Comparison of ENCODE assay signal across 8 cellular contexts in genomic region chr14:68779761-68780323, GRCh38.
DNase-seq lines count a peak whose midpoint lies in the region; ATAC-seq lines count a peak whose summit lies in the region.

No MANE protein-coding gene starts in this region.

- peaks cover 49% of the 10 kb centered on the region for H3K4me1 Mint-ChIP-seq in T-helper 1 cell treated with Interleukin-12 subunit alpha and Interleukin-12 subunit beta and Interleukin-4 antibody, amounts not matched to agents 30 μg/mL and 1 μg/mL, for 36 hours (ENCODE audit: low read depth)
- H3K4me1 Mint-ChIP-seq in central memory CD8-positive, alpha-beta T cell, result peaks cover 72% of the 10 kb centered on the region

- DNase-seq in CD1c-positive myeloid dendritic cell (ENCODE audit: extremely low spot score) (peak; percentile 26), DMS79 treated with DMSO at 0.1 percent for 48 hours (lab: John Stamatoyannopoulos, UW) (no peak), NCI-H2081 (lab: John Stamatoyannopoulos, UW) (no peak), DMS114 treated with DMSO at 0.1 percent for 48 hours (lab: John Stamatoyannopoulos, UW; ENCODE audit: unreplicated experiment) (no peak), NCI-H526 (lab: John Stamatoyannopoulos, UW) (no peak)
- DNase-seq in central memory CD8-positive, alpha-beta T cell (ENCODE audit: low spot score in 2 of 2), result peak; percentile 21 to 62

- H3K9me3 Mint-ChIP-seq in T-helper 1 cell treated with Interleukin-12 subunit alpha and Interleukin-12 subunit beta and Interleukin-4 antibody, amounts not matched to agents 30 μg/mL and 1 μg/mL, for 36 hours, result peaks cover 12% of the 10 kb centered on the region
- H3K9me3 Mint-ChIP-seq in central memory CD8-positive, alpha-beta T cell, result no peaks in the 10 kb centered on the region

- H3K27me3 Mint-ChIP-seq in T-helper 1 cell treated with Interleukin-12 subunit alpha and Interleukin-12 subunit beta and Interleukin-4 antibody, amounts not matched to agents 30 μg/mL and 1 μg/mL, for 36 hours (ENCODE audit: low read depth), result no peaks in the 10 kb centered on the region
- H3K27me3 Mint-ChIP-seq in central memory CD8-positive, alpha-beta T cell, result no peaks in the 10 kb centered on the region

- no peaks in the 10 kb centered on the region for H3K27me3 ChIP-seq in muscle layer of duodenum (ENCODE audit: low read depth, low read length)

- no peaks in the 10 kb centered on the region for H3K9me3 ChIP-seq in muscle layer of duodenum (ENCODE audit: control insufficient read depth in 1 of 2, low read length in 2 of 2)

- H3K27ac Mint-ChIP-seq in T-helper 1 cell treated with Interleukin-12 subunit alpha and Interleukin-12 subunit beta and Interleukin-4 antibody, amounts not matched to agents 30 μg/mL and 1 μg/mL, for 36 hours, result peak overlapping the region; percentile 92
- peak overlapping the region; percentile 89 for H3K27ac Mint-ChIP-seq in central memory CD8-positive, alpha-beta T cell (ENCODE audit: low read depth)

- peak; percentile 61 for ATAC-seq in central memory CD8-positive, alpha-beta T cell (replicated peaks; ENCODE audit: extremely low read depth, poor library complexity, severe bottlenecking)

- peak overlapping the region; percentile 81 for H3K4me3 Mint-ChIP-seq in T-helper 1 cell treated with Interleukin-12 subunit alpha and Interleukin-12 subunit beta and Interleukin-4 antibody, amounts not matched to agents 30 μg/mL and 1 μg/mL, for 36 hours
- peak overlapping the region; percentile 75 for H3K4me3 Mint-ChIP-seq in central memory CD8-positive, alpha-beta T cell

- no peaks in the 10 kb centered on the region for H3K36me3 ChIP-seq in muscle layer of duodenum (ENCODE audit: control insufficient read depth in 1 of 2, insufficient read depth in 2 of 2, low read length in 2 of 2)

- peaks cover 7% of the 10 kb centered on the region for H3K36me3 Mint-ChIP-seq in T-helper 1 cell treated with Interleukin-12 subunit alpha and Interleukin-12 subunit beta and Interleukin-4 antibody, amounts not matched to agents 30 μg/mL and 1 μg/mL, for 36 hours (ENCODE audit: low read depth)
- peaks cover 11% of the 10 kb centered on the region for H3K36me3 Mint-ChIP-seq in central memory CD8-positive, alpha-beta T cell (ENCODE audit: insufficient read depth)

- peaks cover 30 to 31% of the 10 kb centered on the region in 2 donors for H3K4me1 ChIP-seq in muscle layer of duodenum (ENCODE audit: control insufficient read depth in 1 of 2, insufficient read depth in 2 of 2, low read length in 2 of 2)

- peak overlapping the region; percentile 75 for H3K27ac ChIP-seq in muscle layer of duodenum (ENCODE audit: low read length)

- no peak overlapping the region for H3K4me3 ChIP-seq in muscle layer of duodenum (ENCODE audit: low read depth in 1 of 2, low read length in 2 of 2)

Comparison
In these comparisons a context has a peak if more than half of its experiments do, and no peak if none do; other contexts are left out.
1. DNase-seq: peak in CD1c-positive myeloid dendritic cell (single experiment) and central memory CD8-positive, alpha-beta T cell (2 of 2); none in DMS79 treated with DMSO at 0.1 percent for 48 hours (single experiment), NCI-H2081 (0 of 2), DMS114 treated with DMSO at 0.1 percent for 48 hours (single experiment) and NCI-H526 (0 of 2).